In genomic region chr15:83285979-83286553, GRCh38 we compare ENCODE assay signal across 12 cellular contexts. TPM values are rescaled to one million over a fixed set of nuclear protein-coding genes. Genes with fewer than 3 reads are reported as not detected.
DNase-seq lines count a peak whose midpoint lies in the region; ATAC-seq and TF ChIP-seq lines count a peak whose summit lies in the region.
"Had no signal": no experiment of that assay in that cellular context is flagged by ENCODE, and none has a peak within 500 bp of the region (broad histone marks: within the 10 kb centered on the region; RNA-seq: fewer than 3 reads in every experiment).

No MANE protein-coding gene starts in this region.

- no peak overlapping the region for H3K4me3 ChIP-seq in AG10803 (ENCODE audit: low read length)
- no peak overlapping the region for H3K4me3 ChIP-seq in psoas muscle
- H3K4me3 ChIP-seq: cardiac muscle cell had no signal

- H3K36me3 ChIP-seq in psoas muscle (ENCODE audit: insufficient read depth in 1 of 2, low read depth in 1 of 2): no peaks in the 10 kb centered on the region
- H3K36me3 ChIP-seq: cardiac muscle cell had no signal

- no peaks in the 10 kb centered on the region for H3K9me3 ChIP-seq in psoas muscle

- ATAC-seq in HG02870 (IDR thresholded peaks at IDR 0.05; ENCODE audit: unreplicated experiment) (no peak), HG02798 (IDR thresholded peaks at IDR 0.05; ENCODE audit: poor library complexity, unreplicated experiment) (no peak), psoas muscle (no peak)
- ATAC-seq: right cardiac atrium had no signal

- H3K4me1 ChIP-seq in psoas muscle: no peaks in the 10 kb centered on the region

- no peak overlapping the region for H3K27ac ChIP-seq in psoas muscle
- H3K27ac ChIP-seq: cardiac muscle cell, HL-60 had no signal

- H3K27me3 ChIP-seq in psoas muscle (ENCODE audit: insufficient read depth in 3 of 3, low read length in 2 of 3): peaks cover 0 to 69% (median 24%) of the 10 kb centered on the region in 3 donors

- peak; percentile 91 for DNase-seq in AG10803 (ENCODE audit: low read depth)
- DNase-seq in LHCN-M2 (ENCODE audit: low read depth): peak; percentile 89
- peak; percentile 27 for DNase-seq in dermis blood vessel endothelial cell
- DNase-seq in myocyte (ENCODE audit: low read depth): peak; percentile 44
- DNase-seq in NAMALWA (ENCODE audit: low spot score): no peak
- DNase-seq in psoas muscle: no peak
- DNase-seq: NCI-H2171 treated with DMSO at 0.1 percent for 48 hours had no signal

- intact Hi-C loops in psoas muscle (cut with DNase I): no loop called here

- 68 to 74% (median 73%) methylated on average over 9 of the region's 9 CpGs for WGBS in psoas muscle, 3 donors

- TF ChIP-seq CTCF in AG10803 (conservative IDR thresholded peaks at IDR 0.05; ENCODE audit: low read length) (no peak), psoas muscle (IDR thresholded peaks at IDR 0.05) (no peak)

RNA-seq across cellular contexts. Expression of gene BNC1, which starts 1.6 kb away (rescaled TPM):
- total RNA-seq in LHCN-M2 (2014; rRNA removed) (11.5 and 13.8 TPM in 2 replicates), dermis blood vessel endothelial cell (0.56 and 0.85 TPM in 2 replicates), myocyte (3.6 and 5.1 TPM in 2 replicates), psoas muscle (under 1 TPM; 0.10 to 0.26 (median 0.15) TPM)
- polyA plus RNA-seq in LHCN-M2 (2012): 4.7 TPM
- polyA plus RNA-seq in myocyte (2012): 2.8 TPM
- under 1 TPM; 0.04 to 0.10 (median 0.09) TPM for polyA plus RNA-seq in psoas muscle

Comparison
In these comparisons a context has a peak if more than half of its experiments do, and no peak if none do; other contexts are left out.
1. DNase-seq: peak in AG10803 (single experiment), LHCN-M2 (single experiment), dermis blood vessel endothelial cell (single experiment) and myocyte (single experiment); none in NAMALWA (single experiment) and psoas muscle (0 of 2).